Comparison of ENCODE assay signal across 8 cellular contexts in genomic region chr14:73662439-73663056, GRCh38. TPM values are rescaled to one million over a fixed set of nuclear protein-coding genes. Genes with fewer than 3 reads are reported as not detected.
DNase-seq lines count a peak whose midpoint lies in the region; ATAC-seq and TF ChIP-seq lines count a peak whose summit lies in the region.

No MANE protein-coding gene starts in this region.

- intact Hi-C loops in psoas muscle (cut with DNase I) = no loop called here

- no peak overlapping the region for H3K27ac ChIP-seq in psoas muscle

- peaks cover 0 to 5% of the 10 kb centered on the region in 2 donors for H3K36me3 ChIP-seq in psoas muscle (ENCODE audit: insufficient read depth in 1 of 2, low read depth in 1 of 2)

- H3K9me3 Mint-ChIP-seq in T-helper 2 cell treated with Interferon-gamma antibody and Interleukin-4, amounts not matched to agents 5 μg/mL and 100 μg/mL, for 36 hours = no peaks in the 10 kb centered on the region

- no peaks in the 10 kb centered on the region for H3K27me3 Mint-ChIP-seq in T-helper 2 cell treated with Interferon-gamma antibody and Interleukin-4, amounts not matched to agents 5 μg/mL and 100 μg/mL, for 36 hours (ENCODE audit: low read depth)

- no peak overlapping the region for H3K27ac Mint-ChIP-seq in T-helper 2 cell treated with Interferon-gamma antibody and Interleukin-4, amounts not matched to agents 5 μg/mL and 100 μg/mL, for 36 hours

- WGBS in psoas muscle, 3 donors = 72 to 93% (median 77%) methylated on average over 2 of the region's 2 CpGs

- H3K9me3 ChIP-seq in psoas muscle = no peaks in the 10 kb centered on the region

- H3K4me3 ChIP-seq in psoas muscle = no peak overlapping the region

- no peak overlapping the region for H3K4me3 Mint-ChIP-seq in T-helper 2 cell treated with Interferon-gamma antibody and Interleukin-4, amounts not matched to agents 5 μg/mL and 100 μg/mL, for 36 hours

- TF ChIP-seq CTCF in GM12873 (IDR thresholded peaks at IDR 0.05; ENCODE audit: insufficient read depth, low read depth, low read length, missing control alignments) (peak; percentile 5), psoas muscle (IDR thresholded peaks at IDR 0.05) (peak; percentile 34)

- H3K36me3 Mint-ChIP-seq in T-helper 2 cell treated with Interferon-gamma antibody and Interleukin-4, amounts not matched to agents 5 μg/mL and 100 μg/mL, for 36 hours (ENCODE audit: low read depth) = no peaks in the 10 kb centered on the region

- DNase-seq in NCI-H524 treated with DMSO at 0.1 percent for 48 hours (lab: John Stamatoyannopoulos, UW) (peak; percentile 66), epidermal melanocyte (ENCODE audit: insufficient read length, low spot score) (peak; percentile 21), psoas muscle (peak; percentile 31 to 52)
- DNase-seq in T-helper 2 cell treated with Interferon-gamma antibody and Interleukin-4, amounts not matched to agents 5 μg/mL and 100 μg/mL, for 36 hours (ENCODE audit: low spot score) = no peak

- no peaks in the 10 kb centered on the region for H3K4me1 Mint-ChIP-seq in T-helper 2 cell treated with Interferon-gamma antibody and Interleukin-4, amounts not matched to agents 5 μg/mL and 100 μg/mL, for 36 hours (ENCODE audit: low read depth)

- no peaks in the 10 kb centered on the region for H3K4me1 ChIP-seq in psoas muscle

- ATAC-seq in psoas muscle = peak; percentile 64 to 94 (median 91)
- ATAC-seq in HG02678 (IDR thresholded peaks at IDR 0.05; ENCODE audit: unreplicated experiment) = no peak
- no peak for ATAC-seq in GM18498 (IDR thresholded peaks at IDR 0.05; ENCODE audit: unreplicated experiment)
- ATAC-seq in HG02870 (IDR thresholded peaks at IDR 0.05; ENCODE audit: unreplicated experiment) = no peak

- no peaks in the 10 kb centered on the region for H3K27me3 ChIP-seq in psoas muscle (ENCODE audit: insufficient read depth in 3 of 3, low read length in 2 of 3)

RNA-seq across cellular contexts. Expression of gene DNAL1, which starts 17.8 kb away (rescaled TPM):
- 1 to 10 TPM; 4.3 to 8.4 (median 6.3) TPM for total RNA-seq in psoas muscle
- 10 to 100 TPM in 1 of 3 donors, 1 to 10 TPM in 2; 6.0 to 20.0 (median 7.1) TPM for polyA plus RNA-seq in psoas muscle

RNA-seq across cellular contexts. Expression of gene ACOT6, which starts 50.2 kb away (rescaled TPM):
- not detected for total RNA-seq in psoas muscle
- not detected for polyA plus RNA-seq in psoas muscle

RNA-seq across cellular contexts. Expression of gene PNMA1, which starts 51.6 kb away (rescaled TPM):
- total RNA-seq in psoas muscle = 10 to 100 TPM in 3 of 4 donors, 1 to 10 TPM in 1; 9.3 to 27.0 (median 17.0) TPM
- 10 to 100 TPM; 11.0 to 28.8 (median 19.6) TPM for polyA plus RNA-seq in psoas muscle

Comparison
In these comparisons a context has a peak if more than half of its experiments do, and no peak if none do; other contexts are left out.
1. ATAC-seq: peak in psoas muscle (4 of 4); none in HG02678 (single experiment), GM18498 (single experiment) and HG02870 (single experiment).